ENCODE assay signal across 8 cellular contexts in genomic region chr9:137236238-137236935, GRCh38. TPM values are rescaled to one million over a fixed set of nuclear protein-coding genes. Genes with fewer than 3 reads are reported as not detected.
DNase-seq lines count a peak whose midpoint lies in the region; ATAC-seq and TF ChIP-seq lines count a peak whose summit lies in the region.

No MANE protein-coding gene starts in this region.

- peaks cover 49% of the 10 kb centered on the region for H3K4me1 ChIP-seq in OCI-LY7 (ENCODE audit: insufficient read depth, low read length, poor library complexity, severe bottlenecking)
- peaks cover 6 to 13% of the 10 kb centered on the region in 2 donors for H3K4me1 ChIP-seq in naive thymus-derived CD4-positive, alpha-beta T cell (ENCODE audit: control insufficient read depth in 2 of 2, insufficient read depth in 2 of 2, low read length in 2 of 2)

- peak; percentile 56 for ATAC-seq in naive thymus-derived CD4-positive, alpha-beta T cell
- no peak for ATAC-seq in HG02571 (IDR thresholded peaks at IDR 0.05; ENCODE audit: unreplicated experiment)

- peak overlapping the region; percentile 48 for H3K4me3 ChIP-seq in OCI-LY7 (ENCODE audit: low read depth, low read length, poor library complexity, severe bottlenecking)
- H3K4me3 ChIP-seq in naive thymus-derived CD4-positive, alpha-beta T cell (ENCODE audit: low read length) = peak overlapping the region; percentile 27

- H3K4me2 ChIP-seq in OCI-LY7 (ENCODE audit: low read length) = peak overlapping the region; percentile 75

- H3K36me3 Mint-ChIP-seq in naive thymus-derived CD4-positive, alpha-beta T cell = peaks cover 0 to 4% (median 0%) of the 10 kb centered on the region in 5 donors

- no peak overlapping the region for H2AFZ ChIP-seq in OCI-LY7 (ENCODE audit: low read length)

- no peaks in the 10 kb centered on the region; the same call in 1 of the 2 replicates for H3K36me3 ChIP-seq in OCI-LY7 (ENCODE audit: insufficient read depth, low read length)
- no peaks in the 10 kb centered on the region for H3K36me3 ChIP-seq in naive thymus-derived CD4-positive, alpha-beta T cell (ENCODE audit: control insufficient read depth in 2 of 3, insufficient read depth in 3 of 3, low read length in 3 of 3)

- peak overlapping the region in 2 of 10 donors; percentile 25 for H3K4me3 Mint-ChIP-seq in naive thymus-derived CD4-positive, alpha-beta T cell

- peaks cover 17% of the 10 kb centered on the region; the same call in 1 of the 2 replicates for H3K79me2 ChIP-seq in OCI-LY7 (ENCODE audit: insufficient read depth, low read depth, low read length)

- intact Hi-C loops in OCI-LY7 (cut with micrococcal nuclease; ENCODE audit: unreplicated experiment) = loop anchor here (2.0 kb wide), 2 partner anchors 32 to 168 kb away; no protein-coding TSS in a partner anchor
- intact Hi-C loops in naive thymus-derived CD4-positive, alpha-beta T cell (cut with micrococcal nuclease) = loop anchor here (1.0 to 5.0 kb wide), 8 partner anchors 13 to 207 kb away; partner anchors contain the start of genes NELFB (in 2 of the 2), NDOR1 (in 1 of the 2), NPDC1 (in 1 of the 2) and TMEM203 (in 1 of the 2)

- H3K27me3 Mint-ChIP-seq in naive thymus-derived CD4-positive, alpha-beta T cell = peaks cover 0 to 10% (median 0%) of the 10 kb centered on the region in 5 donors

- CTCF ChIA-PET in OCI-LY7 (lab: Charles Lee; ENCODE audit: unreplicated experiment) = interaction anchor here (0.6 to 1.2 kb wide), 3 partner anchors 59 to 107 kb away, joined by 3 to 6 read pairs (median 3); no protein-coding TSS in a partner anchor
- CTCF ChIA-PET in naive thymus-derived CD4-positive, alpha-beta T cell (lab: Charles Lee) = interaction anchor here (0.5 to 2.2 kb wide), 16 partner anchors 9 to 757 kb away, joined by 3 to 13 read pairs (median 4); partner anchors contain the start of genes MAN1B1 and RNF224

- H4K20me1 ChIP-seq in OCI-LY7 (ENCODE audit: insufficient read depth, low read length) = no peaks in the 10 kb centered on the region

- peak overlapping the region; percentile 29 for H3K27ac ChIP-seq in OCI-LY7 (ENCODE audit: low read depth, low read length, poor library complexity, severe bottlenecking)
- H3K27ac ChIP-seq in naive thymus-derived CD4-positive, alpha-beta T cell (ENCODE audit: low read depth, low read length) = no peak overlapping the region

- peak; percentile 93 for DNase-seq in ELF-1 (ENCODE audit: low read depth, low spot score)
- DNase-seq in OCI-LY7 (ENCODE audit: low spot score) = peak; percentile 90
- DNase-seq in activated T-cell treated with anti-CD3 and anti-CD28 coated beads for 4 hours = peak; percentile 90
- DNase-seq in erythroblast (lab: John Stamatoyannopoulos, UW) = peak; percentile 89 to 93
- DNase-seq in naive thymus-derived CD4-positive, alpha-beta T cell = peak; percentile 79 to 93 (median 87)
- DNase-seq in stimulated activated CD8-positive, alpha-beta memory T cell treated with anti-CD3 and anti-CD28 coated beads, Interleukin-7, amount 100 ng/mL, for 48 hours (ENCODE audit: extremely low read depth in 1 of 2, low read depth in 1 of 2) = peak; percentile 83 to 89

- H3K9me3 ChIP-seq in OCI-LY7 (ENCODE audit: low read length) = no peaks in the 10 kb centered on the region
- no peaks in the 10 kb centered on the region for H3K9me3 ChIP-seq in naive thymus-derived CD4-positive, alpha-beta T cell (ENCODE audit: control insufficient read depth in 2 of 3, low read length in 3 of 3)

- no peak overlapping the region for H3K27ac Mint-ChIP-seq in naive thymus-derived CD4-positive, alpha-beta T cell

- TF ChIP-seq CTCF in OCI-LY7 (conservative IDR thresholded peaks at IDR 0.05; ENCODE audit: low read length) = peak; percentile 99

- peaks cover 0 to 6% (median 0%) of the 10 kb centered on the region in 11 donors for H3K9me3 Mint-ChIP-seq in naive thymus-derived CD4-positive, alpha-beta T cell

- peak; percentile 86 for TF ChIP-seq RAD21 in Ishikawa (IDR thresholded peaks at IDR 0.05; ENCODE audit: low read depth)

- H3K27me3 ChIP-seq in naive thymus-derived CD4-positive, alpha-beta T cell (ENCODE audit: control insufficient read depth in 2 of 2, insufficient read depth in 2 of 2, low read length in 2 of 2) = no peaks in the 10 kb centered on the region

- TF ChIP-seq EP300 in Ishikawa (IDR thresholded peaks at IDR 0.05; ENCODE audit: borderline replicate concordance) = no peak

- no TSS peak for BruUV-seq in OCI-LY7 (replicated peaks; lab: Mats Ljungman, UMichigan)

- no peak for TF ChIP-seq POLR2A in erythroblast (IDR thresholded peaks at IDR 0.05; ENCODE audit: low read length)

- peaks cover 4 to 16% (median 11%) of the 10 kb centered on the region in 7 donors for H3K4me1 Mint-ChIP-seq in naive thymus-derived CD4-positive, alpha-beta T cell

- no peaks in the 10 kb centered on the region for H3K9me2 ChIP-seq in OCI-LY7 (ENCODE audit: insufficient read depth, low read length)

- POLR2A ChIA-PET in OCI-LY7 (lab: Charles Lee) = no interaction called here
- POLR2A ChIA-PET in naive thymus-derived CD4-positive, alpha-beta T cell (lab: Charles Lee) = interaction anchor here (0.7 to 10.7 kb wide), 9 partner anchors 13 to 446 kb away, joined by 3 to 168 read pairs (median 3); partner anchors contain the start of genes MAN1B1, NELFB, RNF208 and STPG3

TF ChIP-seq in Ishikawa, 13 proteins besides CTCF, POLR2A, EP300 and RAD21 (continues in another document):
- TF ChIP-seq TAF1 (IDR thresholded peaks at IDR 0.05; ENCODE audit: low read depth) (no peak; the same call in 1 of the 2 replicates), CEBPB (IDR thresholded peaks at IDR 0.05) (no peak), USF1 (IDR thresholded peaks at IDR 0.05) (no peak), TCF12 (IDR thresholded peaks at IDR 0.05; ENCODE audit: low read depth) (peak; percentile 16; the same call in 1 of the 2 replicates), TEAD4 (IDR thresholded peaks at IDR 0.05) (peak; percentile 32; the same call in 1 of the 2 replicates), EGR1 (IDR thresholded peaks at IDR 0.05) (peak; percentile 41), CREB1 (IDR thresholded peaks at IDR 0.05; ENCODE audit: low read depth) (no peak), YY1 (IDR thresholded peaks at IDR 0.05; ENCODE audit: low read depth) (peak; percentile 83), NFIC (IDR thresholded peaks at IDR 0.05) (no peak), REST (IDR thresholded peaks at IDR 0.05; ENCODE audit: low read depth) (no peak), FOXM1 (IDR thresholded peaks at IDR 0.05; ENCODE audit: borderline replicate concordance, low read depth) (0 out of 2 replicates have a peak, but pooled peaks have one; percentile 9), ZBTB7A (IDR thresholded peaks at IDR 0.05; ENCODE audit: low read depth) (peak; percentile 97)

RNA-seq across cellular contexts. Expression of gene TUBB4B, which starts 4.7 kb away (rescaled TPM):
- 376 and 417 TPM in 2 replicates for total RNA-seq in OCI-LY7 (2014; rRNA removed; shearing (Covaris generic))
- 402 and 443 TPM in 2 replicates for total RNA-seq in OCI-LY7 (2022)
- total RNA-seq in naive thymus-derived CD4-positive, alpha-beta T cell = 100 to 1,000 TPM in 1 of 5 experiments, 10 to 100 TPM in 4; 44.2 to 260 (median 87.5) TPM
- 10 to 100 TPM; 17.5 to 49.9 TPM for polyA plus RNA-seq in naive thymus-derived CD4-positive, alpha-beta T cell

RNA-seq across cellular contexts. Expression of gene SLC34A3, which starts 5.7 kb away (rescaled TPM):
- 0.15 TPM in 1 of 2 replicates, not detected in the other for total RNA-seq in OCI-LY7 (2014; rRNA removed; shearing (Covaris generic))
- total RNA-seq in OCI-LY7 (2022) = not detected in 2 replicates
- under 1 TPM in 2 of 5 experiments, not detected in 3; 0.16 TPM for total RNA-seq in naive thymus-derived CD4-positive, alpha-beta T cell
- not detected for polyA plus RNA-seq in naive thymus-derived CD4-positive, alpha-beta T cell

RNA-seq across cellular contexts. Expression of gene RNF224, which starts 9.1 kb away (rescaled TPM):
- total RNA-seq in OCI-LY7 (2014; rRNA removed; shearing (Covaris generic)) = 0.13 TPM in 1 of 2 replicates, not detected in the other
- 0.30 TPM in 1 of 2 replicates, not detected in the other for total RNA-seq in OCI-LY7 (2022)
- under 1 TPM in 1 of 5 experiments, not detected in 4; 0.12 TPM for total RNA-seq in naive thymus-derived CD4-positive, alpha-beta T cell
- not detected for polyA plus RNA-seq in naive thymus-derived CD4-positive, alpha-beta T cell

RNA-seq across cellular contexts. Expression of gene CYSRT1, which starts 11.4 kb away (rescaled TPM):
- total RNA-seq in OCI-LY7 (2014; rRNA removed; shearing (Covaris generic)) = 1.1 and 1.7 TPM in 2 replicates
- total RNA-seq in OCI-LY7 (2022) = 2.9 and 3.7 TPM in 2 replicates
- under 1 TPM in 3 of 5 experiments, not detected in 2; 0.45 to 0.63 (median 0.46) TPM for total RNA-seq in naive thymus-derived CD4-positive, alpha-beta T cell
- polyA plus RNA-seq in naive thymus-derived CD4-positive, alpha-beta T cell = under 1 TPM in 1 of 2 donors, not detected in 1; 0.52 TPM

RNA-seq across cellular contexts. Expression of gene RNF208, which starts 14.3 kb away (rescaled TPM):
- 0.47 and 0.82 TPM in 2 replicates for total RNA-seq in OCI-LY7 (2014; rRNA removed; shearing (Covaris generic))
- 4.4 and 5.5 TPM in 2 replicates for total RNA-seq in OCI-LY7 (2022)
- 1 to 10 TPM in 4 of 5 experiments, under 1 TPM in 1; 0.85 to 4.3 (median 1.2) TPM for total RNA-seq in naive thymus-derived CD4-positive, alpha-beta T cell
- polyA plus RNA-seq in naive thymus-derived CD4-positive, alpha-beta T cell = not detected
